Comparison of ENCODE assay signal across 8 cellular contexts in the genomic region with DNA sequence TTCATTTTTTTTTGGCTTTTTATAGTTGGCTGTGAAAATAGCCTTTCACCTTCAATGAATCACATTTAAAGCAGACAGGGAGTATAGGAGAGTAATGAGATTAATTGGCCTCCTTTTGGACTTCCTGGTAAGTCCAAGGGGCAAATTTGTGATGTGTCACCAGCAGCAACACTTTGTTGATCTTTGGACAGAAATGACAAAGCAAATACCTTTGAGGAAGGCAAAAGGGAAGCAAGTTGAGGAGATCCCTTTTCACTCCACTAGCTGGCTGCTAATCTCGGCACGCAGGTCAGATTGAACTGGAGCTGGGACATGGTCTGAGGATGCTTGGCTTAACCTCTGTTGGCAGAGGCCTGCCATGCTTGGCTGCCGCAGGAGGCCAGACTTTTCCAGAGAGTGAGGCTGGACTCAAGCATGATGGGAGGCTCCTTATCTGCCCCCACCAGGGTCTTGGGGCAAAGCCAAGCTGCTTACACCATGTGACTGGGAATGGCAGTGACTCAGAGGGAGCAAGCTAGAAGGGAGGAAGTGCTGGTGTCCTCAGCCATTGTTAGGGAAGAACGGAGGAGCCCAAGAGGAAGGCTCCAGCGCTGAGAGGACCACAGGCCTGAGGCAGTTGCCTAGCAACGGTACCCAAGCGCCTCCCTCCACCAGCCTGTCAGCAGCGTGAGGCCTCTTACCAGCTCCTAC.
A peak's percentile ranks its signal among the peaks of the same experiment; 100 is the strongest.
DNase-seq lines count a peak whose midpoint lies in the region; ATAC-seq and TF ChIP-seq lines count a peak whose summit lies in the region.

No MANE protein-coding gene starts in this region.

- H3K27ac Mint-ChIP-seq in nephron = peak overlapping the region in 2 of 3 experiments; percentile 1 to 15
- no peak overlapping the region for H3K27ac Mint-ChIP-seq in activated CD8-positive, alpha-beta T cell treated with anti-CD3 and anti-CD28 coated beads for 36 hours

- intact Hi-C loops in activated CD8-positive, alpha-beta T cell treated with anti-CD3 and anti-CD28 coated beads for 36 hours (cut with micrococcal nuclease) = no loop called here

- ATAC-seq in activated CD8-positive, alpha-beta T cell treated with anti-CD3 and anti-CD28 coated beads for 36 hours = no peak
- ATAC-seq in activated CD4-positive, CD25-positive, alpha-beta regulatory T cell treated with anti-CD3 and anti-CD28 coated beads, Interleukin-2, amount 50 U/mL, for 24 hours = no peak

- CTCF ChIA-PET in activated CD8-positive, alpha-beta T cell treated with anti-CD3 and anti-CD28 coated beads for 36 hours (lab: Charles Lee) = no interaction called here

- no peaks in the 10 kb centered on the region for H3K9me3 Mint-ChIP-seq in nephron
- H3K9me3 Mint-ChIP-seq in activated CD8-positive, alpha-beta T cell treated with anti-CD3 and anti-CD28 coated beads for 36 hours = peaks cover 3% of the 10 kb centered on the region

- DNase-seq in DMS79 (lab: John Stamatoyannopoulos, UW) (peak; percentile 39), NCI-H69 (lab: John Stamatoyannopoulos, UW) (peak; percentile 92), epithelial cell of proximal tubule (ENCODE audit: low read depth) (peak; percentile 86)
- DNase-seq in activated CD8-positive, alpha-beta T cell treated with anti-CD3 and anti-CD28 coated beads for 36 hours = no peak
- no peak for DNase-seq in activated CD4-positive, alpha-beta T cell treated with anti-CD3 and anti-CD28 coated beads, Interleukin-2, amount 50 U/mL, for 48 hours
- no peak for DNase-seq in activated T-cell treated with anti-CD3 and anti-CD28 coated beads, Interleukin-2, amount 50 U/mL, for 48 hours

- H3K4me3 ChIP-seq in epithelial cell of proximal tubule (ENCODE audit: low read depth, low read length) = no peak overlapping the region

- peaks cover 11% of the 10 kb centered on the region for H3K4me1 Mint-ChIP-seq in nephron
- H3K4me1 Mint-ChIP-seq in activated CD8-positive, alpha-beta T cell treated with anti-CD3 and anti-CD28 coated beads for 36 hours (ENCODE audit: low read depth) = no peaks in the 10 kb centered on the region

- H3K36me3 Mint-ChIP-seq in nephron (ENCODE audit: low read depth) = no peaks in the 10 kb centered on the region
- H3K36me3 Mint-ChIP-seq in activated CD8-positive, alpha-beta T cell treated with anti-CD3 and anti-CD28 coated beads for 36 hours (ENCODE audit: low read depth) = no peaks in the 10 kb centered on the region

- peaks cover 7% of the 10 kb centered on the region for H3K27me3 Mint-ChIP-seq in nephron (ENCODE audit: low read depth)
- peaks cover 2% of the 10 kb centered on the region for H3K27me3 Mint-ChIP-seq in activated CD8-positive, alpha-beta T cell treated with anti-CD3 and anti-CD28 coated beads for 36 hours

- peak; percentile 22 for TF ChIP-seq CTCF in epithelial cell of proximal tubule (conservative IDR thresholded peaks at IDR 0.05; ENCODE audit: low read depth, low read length)
- no peak for TF ChIP-seq CTCF in nephron (IDR thresholded peaks at IDR 0.05; ENCODE audit: unreplicated experiment in 3 of 3)
- TF ChIP-seq CTCF in activated CD8-positive, alpha-beta T cell treated with anti-CD3 and anti-CD28 coated beads for 36 hours (IDR thresholded peaks at IDR 0.05) = no peak

- POLR2A ChIA-PET in activated CD8-positive, alpha-beta T cell treated with anti-CD3 and anti-CD28 coated beads for 36 hours (lab: Charles Lee) = no interaction called here

- H3K4me3 Mint-ChIP-seq in nephron = no peak overlapping the region
- H3K4me3 Mint-ChIP-seq in activated CD8-positive, alpha-beta T cell treated with anti-CD3 and anti-CD28 coated beads for 36 hours = no peak overlapping the region

Comparison
In these comparisons a context has a peak if more than half of its experiments do, and no peak if none do; other contexts are left out.
1. DNase-seq: peak in DMS79 (single experiment), NCI-H69 (single experiment) and epithelial cell of proximal tubule (single experiment); none in activated CD8-positive, alpha-beta T cell treated with anti-CD3 and anti-CD28 coated beads for 36 hours (single experiment), activated CD4-positive, alpha-beta T cell treated with anti-CD3 and anti-CD28 coated beads, Interleukin-2, amount 50 U/mL, for 48 hours (0 of 2) and activated T-cell treated with anti-CD3 and anti-CD28 coated beads, Interleukin-2, amount 50 U/mL, for 48 hours (0 of 2).